32 cellular contexts compared by ENCODE assay signal in genomic region chr11:68424981-68425865, GRCh38.
"Had no signal": no experiment of that assay in that cellular context is flagged by ENCODE, and none has a peak within 500 bp of the region (broad histone marks: within the 10 kb centered on the region; RNA-seq: fewer than 3 reads in every experiment).

No MANE protein-coding gene starts in this region.

- H3K4me1 Mint-ChIP-seq: immature natural killer cell; stimulated activated naive B cell treated with anti-CD40 and anti-IgM and Interleukin-4, amounts not matched to agents 10 μg/mL and 1 μg/mL and 100 μg/mL, for 72 hours had no signal

- H3K36me3 ChIP-seq: neutrophil had no signal

- H3K27me3 Mint-ChIP-seq: naive thymus-derived CD8-positive, alpha-beta T cell; stimulated activated naive B cell treated with anti-CD40 and anti-IgM and Interleukin-4, amounts not matched to agents 10 μg/mL and 1 μg/mL and 100 μg/mL, for 72 hours had no signal

- H3K9me3 ChIP-seq: pancreas, prostate gland, testis, thyroid gland, transverse colon, upper lobe of right lung had no signal

- H3K4me1 ChIP-seq: heart left ventricle, left lung, lower lobe of right lung, pancreas, prostate gland, stomach, testis, thyroid gland, upper lobe of right lung had no signal

- H3K4me3 ChIP-seq: heart left ventricle, left lung, lower lobe of right lung, pancreas, prostate gland, skin epidermis, stomach, testis, thyroid gland, transverse colon, upper lobe of right lung had no signal

- FAIRE-seq: islet of Langerhans, kidney, pancreas, urothelium cell line had no signal

- H3K27me3 ChIP-seq: heart left ventricle, left lung, neutrophil, pancreas, stomach, testis, thyroid gland, transverse colon, upper lobe of right lung had no signal

- DNase-seq: heart left ventricle; hypothalamus; immature natural killer cell; kidney; left colon; lower lobe of right lung; mammary epithelial cell; mesenchymal stem cell; naive thymus-derived CD8-positive, alpha-beta T cell; occipital lobe; posterior cingulate gyrus; retina; stimulated activated CD4-positive, alpha-beta T cell treated with anti-CD3 and anti-CD28 coated beads, Interleukin-12 subunit alpha, Interleukin-12 subunit beta, amount 100 ng/mL, for 4 hours; stimulated activated CD4-positive, alpha-beta T cell treated with anti-CD3 and anti-CD28 coated beads, Interleukin-15, amount 100 ng/mL, for 24 hours; stimulated activated CD4-positive, alpha-beta T cell treated with anti-CD3 and anti-CD28 coated beads, Interleukin-4, amount 100 ng/mL, for 24 hours; stimulated activated CD8-positive, alpha-beta memory T cell treated with anti-CD3 and anti-CD28 coated beads, Interleukin-4, amount 100 ng/mL, for 48 hours; stimulated activated naive B cell treated with anti-CD40 and anti-IgM and Interleukin-4, amounts not matched to agents 10 μg/mL and 1 μg/mL and 100 μg/mL, for 72 hours; stimulated activated naive CD8-positive, alpha-beta T cell treated with anti-CD3 and anti-CD28 coated beads, Interleukin-15, Interleukin-2, amounts not matched to agents 100 U/mL and 50 U/mL, for 24 hours; stomach; testis; thyroid gland; transverse colon; upper lobe of right lung had no signal

- H3K27ac Mint-ChIP-seq: immature natural killer cell; naive thymus-derived CD8-positive, alpha-beta T cell; stimulated activated naive B cell treated with anti-CD40 and anti-IgM and Interleukin-4, amounts not matched to agents 10 μg/mL and 1 μg/mL and 100 μg/mL, for 72 hours had no signal

- ATAC-seq: left colon; left lung; naive thymus-derived CD8-positive, alpha-beta T cell; right cardiac atrium; sciatic nerve; stimulated activated naive B cell treated with anti-CD40 and anti-IgM and Interleukin-4, amounts not matched to agents 10 μg/mL and 1 μg/mL and 100 μg/mL, for 72 hours; stimulated activated naive CD8-positive, alpha-beta T cell treated with anti-CD3 and anti-CD28 coated beads, Interleukin-15, Interleukin-2, amounts not matched to agents 100 U/mL and 50 U/mL, for 24 hours; upper lobe of right lung had no signal

- H3K27ac ChIP-seq: left lung, lower lobe of right lung, neutrophil, pancreas, prostate gland, skin epidermis, stomach, testis, thyroid gland, transverse colon, upper lobe of right lung had no signal

- H3K4me3 Mint-ChIP-seq: immature natural killer cell; naive thymus-derived CD8-positive, alpha-beta T cell; stimulated activated naive B cell treated with anti-CD40 and anti-IgM and Interleukin-4, amounts not matched to agents 10 μg/mL and 1 μg/mL and 100 μg/mL, for 72 hours had no signal
